In genomic region chr3:4492240-4493007, GRCh38 we compare ENCODE assay signal across 8 cellular contexts. TPM values are rescaled to one million over a fixed set of nuclear protein-coding genes. Genes with fewer than 3 reads are reported as not detected.
DNase-seq lines count a peak whose midpoint lies in the region; ATAC-seq and TF ChIP-seq lines count a peak whose summit lies in the region.

No MANE protein-coding gene starts in this region.

- H3K9me3 ChIP-seq in SJCRH30 (replicated peaks): no peaks in the 10 kb centered on the region

- DNase-seq in ELR (ENCODE audit: low read depth): peak; percentile 77
- DNase-seq in SJCRH30: peak; percentile 45 to 62
- DNase-seq in glutamatergic neuron: peak; percentile 48
- DNase-seq in occipital lobe (lab: John Stamatoyannopoulos, UW): peak; percentile 65

- H3K4me1 Mint-ChIP-seq in activated naive CD4-positive, alpha-beta T cell treated with anti-CD3 and anti-CD28 coated beads, Interleukin-2, amount 50 U/mL, for 24 hours: peaks cover 39% of the 10 kb centered on the region
- H3K4me1 Mint-ChIP-seq in glutamatergic neuron (ENCODE audit: low read depth, unreplicated experiment): no peaks in the 10 kb centered on the region

- H3K4me3 ChIP-seq in SJCRH30: peak overlapping the region; percentile 76

- ATAC-seq in HG03460 (IDR thresholded peaks at IDR 0.05; ENCODE audit: unreplicated experiment): peak; percentile 20
- ATAC-seq in GM21737 (IDR thresholded peaks at IDR 0.05; ENCODE audit: unreplicated experiment): no peak
- ATAC-seq in GM21515 (IDR thresholded peaks at IDR 0.05; ENCODE audit: unreplicated experiment): no peak

- TF ChIP-seq CTCF in glutamatergic neuron (IDR thresholded peaks at IDR 0.05; ENCODE audit: partially characterized antibody, unreplicated experiment): no peak

- peak overlapping the region; percentile 75 for H3K27ac Mint-ChIP-seq in activated naive CD4-positive, alpha-beta T cell treated with anti-CD3 and anti-CD28 coated beads, Interleukin-2, amount 50 U/mL, for 24 hours
- H3K27ac Mint-ChIP-seq in glutamatergic neuron (ENCODE audit: unreplicated experiment): no peak overlapping the region

- H3K4me1 ChIP-seq in SJCRH30: no peaks in the 10 kb centered on the region

- no peaks in the 10 kb centered on the region for H3K36me3 ChIP-seq in SJCRH30

- H3K27ac ChIP-seq in SJCRH30: peak overlapping the region; percentile 49

- H3K27me3 ChIP-seq in SJCRH30: no peaks in the 10 kb centered on the region

- H3K9me3 Mint-ChIP-seq in activated naive CD4-positive, alpha-beta T cell treated with anti-CD3 and anti-CD28 coated beads, Interleukin-2, amount 50 U/mL, for 24 hours: no peaks in the 10 kb centered on the region
- H3K9me3 Mint-ChIP-seq in glutamatergic neuron (ENCODE audit: unreplicated experiment): peaks cover 2% of the 10 kb centered on the region

- H3K4me3 Mint-ChIP-seq in activated naive CD4-positive, alpha-beta T cell treated with anti-CD3 and anti-CD28 coated beads, Interleukin-2, amount 50 U/mL, for 24 hours: peak overlapping the region; percentile 97
- peak overlapping the region; percentile 92 for H3K4me3 Mint-ChIP-seq in glutamatergic neuron (ENCODE audit: unreplicated experiment)

- H3K36me3 Mint-ChIP-seq in activated naive CD4-positive, alpha-beta T cell treated with anti-CD3 and anti-CD28 coated beads, Interleukin-2, amount 50 U/mL, for 24 hours: peaks cover 4% of the 10 kb centered on the region
- H3K36me3 Mint-ChIP-seq in glutamatergic neuron (ENCODE audit: unreplicated experiment): no peaks in the 10 kb centered on the region

- no peaks in the 10 kb centered on the region for H3K27me3 Mint-ChIP-seq in activated naive CD4-positive, alpha-beta T cell treated with anti-CD3 and anti-CD28 coated beads, Interleukin-2, amount 50 U/mL, for 24 hours
- H3K27me3 Mint-ChIP-seq in glutamatergic neuron (ENCODE audit: unreplicated experiment): peaks cover 2% of the 10 kb centered on the region

RNA-seq across cellular contexts. Expression of gene ITPR1, which starts 0.7 kb away (rescaled TPM):
- 12.3 and 17.1 TPM in 2 replicates for total RNA-seq in SJCRH30 (2014; rRNA removed; shearing (Covaris generic))
- total RNA-seq in glutamatergic neuron (ENCODE audit: unreplicated experiment) (6.9 TPM), occipital lobe (136 TPM)

RNA-seq across cellular contexts. Expression of gene SUMF1, which starts 25.4 kb away (rescaled TPM):
- total RNA-seq in SJCRH30 (2014; rRNA removed; shearing (Covaris generic)): 11.6 and 12.2 TPM in 2 replicates
- total RNA-seq in glutamatergic neuron (ENCODE audit: unreplicated experiment) (7.2 TPM), occipital lobe (36.8 TPM)
